Comparison of ENCODE assay signal across 9 cellular contexts in the genomic region with DNA sequence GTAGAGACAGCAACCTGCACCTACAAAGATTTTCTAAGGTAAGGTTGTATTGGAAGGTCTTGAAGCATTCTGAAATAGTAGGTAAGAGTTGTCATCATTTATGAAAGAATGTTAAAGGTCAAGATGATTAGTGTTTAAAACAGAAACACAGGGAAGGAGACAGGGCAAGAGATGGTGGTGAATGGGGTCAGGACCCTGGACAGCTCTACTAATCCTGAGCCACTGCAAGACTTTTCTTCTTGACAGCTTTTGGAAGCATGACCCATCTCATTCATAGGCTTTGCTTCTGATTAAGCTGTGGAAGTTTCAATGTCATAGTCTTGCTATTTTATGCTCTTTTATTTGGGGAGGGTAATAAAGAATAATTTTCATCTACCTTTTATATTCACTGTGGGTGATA.
DNase-seq lines count a peak whose midpoint lies in the region; ATAC-seq, FAIRE-seq and TF ChIP-seq lines count a peak whose summit lies in the region.
"Had no signal": no experiment of that assay in that cellular context is flagged by ENCODE, and none has a peak within 500 bp of the region (broad histone marks: within the 10 kb centered on the region; RNA-seq: fewer than 3 reads in every experiment).

No MANE protein-coding gene starts in this region.

- no peak for ATAC-seq in HG02884 (IDR thresholded peaks at IDR 0.05; ENCODE audit: unreplicated experiment)

- intact Hi-C loops in endothelial cell of umbilical vein (cut with micrococcal nuclease) (no loop called here), prostate gland (cut with DNase I) (no loop called here)

- no peaks in the 10 kb centered on the region for H4K20me1 ChIP-seq in endothelial cell of umbilical vein (replicated peaks; ENCODE audit: control insufficient read depth, extremely low read depth, insufficient read depth, low read length)

- no peak for FAIRE-seq in endothelial cell of umbilical vein (lab: Jason Lieb, UNC)

- no peak overlapping the region for H2AFZ ChIP-seq in endothelial cell of umbilical vein (ENCODE audit: low read depth, low read length)

- BruUV-seq in endothelial cell of umbilical vein (replicated peaks; lab: Mats Ljungman, UMichigan), result no TSS peak

- H3K4me1 ChIP-seq in endothelial cell of umbilical vein (ENCODE audit: control insufficient read depth, extremely low read depth, insufficient read depth, low read length) (no peaks in the 10 kb centered on the region), prostate gland (replicated peaks) (no peaks in the 10 kb centered on the region)

- H3K36me3 ChIP-seq in endothelial cell of umbilical vein (ENCODE audit: control insufficient read depth in 2 of 2, extremely low read depth in 1 of 2, insufficient read depth in 2 of 2, low read length in 2 of 2) (no peaks in the 10 kb centered on the region), prostate gland (no peaks in the 10 kb centered on the region)

- CTCF ChIA-PET in endothelial cell of umbilical vein (lab: Charles Lee), result no interaction called here

- H3K9me1 ChIP-seq in endothelial cell of umbilical vein (replicated peaks; ENCODE audit: control insufficient read depth, extremely low read depth, insufficient read depth, low read length), result no peaks in the 10 kb centered on the region

- no peak for TF ChIP-seq CTCF in endothelial cell of umbilical vein (IDR thresholded peaks at IDR 0.05; ENCODE audit: extremely low read depth in 1 of 2, insufficient read depth in 1 of 2, low read depth in 1 of 2, low read length in 2 of 2)
- no peak for TF ChIP-seq CTCF in prostate gland (IDR thresholded peaks at IDR 0.05)

- H3K27ac ChIP-seq in endothelial cell of umbilical vein (ENCODE audit: insufficient read depth, low read depth, low read length) (no peak overlapping the region), prostate gland (no peak overlapping the region)

- H3K9me3 ChIP-seq in endothelial cell of umbilical vein (replicated peaks; ENCODE audit: control insufficient read depth, insufficient read depth, low read length) (no peaks in the 10 kb centered on the region), prostate gland (no peaks in the 10 kb centered on the region)

- dilution Hi-C loops in endothelial cell of umbilical vein (cut with MboI; ENCODE audit: extremely low pct_ligation_motif_present, low sequenced_read_pairs), result no loop called here

- no peak for TF ChIP-seq POLR2A in endothelial cell of umbilical vein (IDR thresholded peaks at IDR 0.05; ENCODE audit: low read depth, low read length)
- no peak for TF ChIP-seq POLR2A in prostate gland (IDR thresholded peaks at IDR 0.05)

- H3K27me3 ChIP-seq in endothelial cell of umbilical vein (ENCODE audit: control insufficient read depth in 2 of 2, insufficient read depth in 2 of 2, low read length in 2 of 2) (no peaks in the 10 kb centered on the region), prostate gland (replicated peaks; ENCODE audit: insufficient read depth) (no peaks in the 10 kb centered on the region)

- POLR2A ChIA-PET in endothelial cell of umbilical vein (lab: Charles Lee), result no interaction called here

- DNase-seq in SIG-M5 treated with dmso at 0.1 percent for 504 hours (lab: John Stamatoyannopoulos, UW; ENCODE audit: unreplicated experiment) (peak; percentile 13), SIG-M5 (lab: John Stamatoyannopoulos, UW) (no peak), endothelial cell of umbilical vein (ENCODE audit: low read depth, low spot score) (peak; percentile 24), prostate gland (ENCODE audit: low spot score) (no peak), NK-92 (lab: John Stamatoyannopoulos, UW; ENCODE audit: unreplicated experiment) (no peak)
- peak; percentile 3 for DNase-seq in stimulated activated CD4-positive, alpha-beta T cell treated with anti-CD3 and anti-CD28 coated beads, Interleukin-12 subunit alpha, Interleukin-12 subunit beta, amount 100 ng/mL, for 4 hours
- DNase-seq: hippocampal formation had no signal

- H3K4me2 ChIP-seq in endothelial cell of umbilical vein (ENCODE audit: insufficient read depth, low read length), result no peak overlapping the region

- H3K4me3 ChIP-seq in endothelial cell of umbilical vein (replicated peaks in 1 of 3; ENCODE audit: insufficient read depth in 1 of 3, low read depth in 1 of 3, low read length in 3 of 3), result no peak overlapping the region
- H3K4me3 ChIP-seq in prostate gland, result no peak overlapping the region

- no peak overlapping the region for H3K9ac ChIP-seq in endothelial cell of umbilical vein (replicated peaks; ENCODE audit: extremely low read depth, insufficient read depth, low read length)

- H3K79me2 ChIP-seq in endothelial cell of umbilical vein (ENCODE audit: control insufficient read depth, insufficient read depth, low read length), result no peaks in the 10 kb centered on the region

TF ChIP-seq in PFSK-1, 5 proteins besides CTCF, POLR2A, EP300 and RAD21:
- no peak for TF ChIP-seq FOXP2 (optimal IDR thresholded peaks at IDR 0.05; ENCODE audit: borderline replicate concordance, extremely low read depth, extremely low read length, insufficient read depth)
- TF ChIP-seq SIN3A (IDR thresholded peaks at IDR 0.05; ENCODE audit: borderline replicate concordance, insufficient read depth, low read length), result no peak
- TF ChIP-seq, protein P1, sequence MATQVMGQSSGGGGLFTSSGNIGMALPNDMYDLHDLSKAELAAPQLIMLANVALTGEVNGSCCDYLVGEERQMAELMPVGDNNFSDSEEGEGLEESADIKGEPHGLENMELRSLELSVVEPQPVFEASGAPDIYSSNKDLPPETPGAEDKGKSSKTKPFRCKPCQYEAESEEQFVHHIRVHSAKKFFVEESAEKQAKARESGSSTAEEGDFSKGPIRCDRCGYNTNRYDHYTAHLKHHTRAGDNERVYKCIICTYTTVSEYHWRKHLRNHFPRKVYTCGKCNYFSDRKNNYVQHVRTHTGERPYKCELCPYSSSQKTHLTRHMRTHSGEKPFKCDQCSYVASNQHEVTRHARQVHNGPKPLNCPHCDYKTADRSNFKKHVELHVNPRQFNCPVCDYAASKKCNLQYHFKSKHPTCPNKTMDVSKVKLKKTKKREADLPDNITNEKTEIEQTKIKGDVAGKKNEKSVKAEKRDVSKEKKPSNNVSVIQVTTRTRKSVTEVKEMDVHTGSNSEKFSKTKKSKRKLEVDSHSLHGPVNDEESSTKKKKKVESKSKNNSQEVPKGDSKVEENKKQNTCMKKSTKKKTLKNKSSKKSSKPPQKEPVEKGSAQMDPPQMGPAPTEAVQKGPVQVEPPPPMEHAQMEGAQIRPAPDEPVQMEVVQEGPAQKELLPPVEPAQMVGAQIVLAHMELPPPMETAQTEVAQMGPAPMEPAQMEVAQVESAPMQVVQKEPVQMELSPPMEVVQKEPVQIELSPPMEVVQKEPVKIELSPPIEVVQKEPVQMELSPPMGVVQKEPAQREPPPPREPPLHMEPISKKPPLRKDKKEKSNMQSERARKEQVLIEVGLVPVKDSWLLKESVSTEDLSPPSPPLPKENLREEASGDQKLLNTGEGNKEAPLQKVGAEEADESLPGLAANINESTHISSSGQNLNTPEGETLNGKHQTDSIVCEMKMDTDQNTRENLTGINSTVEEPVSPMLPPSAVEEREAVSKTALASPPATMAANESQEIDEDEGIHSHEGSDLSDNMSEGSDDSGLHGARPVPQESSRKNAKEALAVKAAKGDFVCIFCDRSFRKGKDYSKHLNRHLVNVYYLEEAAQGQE (IDR thresholded peaks at IDR 0.05; ENCODE audit: insufficient read depth in 1 of 2, low read depth in 2 of 2, low read length in 2 of 2), result peak; percentile 90 to 100
- no peak for TF ChIP-seq POLR2AphosphoS5 (IDR thresholded peaks at IDR 0.05; ENCODE audit: low read depth, low read length)
- no peak for TF ChIP-seq TAF1 (IDR thresholded peaks at IDR 0.05; ENCODE audit: borderline replicate concordance, insufficient read depth, low read length)

TF ChIP-seq in endothelial cell of umbilical vein, 7 proteins besides CTCF, POLR2A, EP300 and RAD21:
- TF ChIP-seq MAX (IDR thresholded peaks at IDR 0.05; ENCODE audit: insufficient read depth, insufficient read length), result no peak

Comparison
In these comparisons a context has a peak if more than half of its experiments do, and no peak if none do; other contexts are left out.
1. DNase-seq: peak in SIG-M5 treated with dmso at 0.1 percent for 504 hours (single experiment), endothelial cell of umbilical vein (single experiment) and stimulated activated CD4-positive, alpha-beta T cell treated with anti-CD3 and anti-CD28 coated beads, Interleukin-12 subunit alpha, Interleukin-12 subunit beta, amount 100 ng/mL, for 4 hours (single experiment); none in SIG-M5 (single experiment), prostate gland (single experiment) and NK-92 (single experiment).